In the genomic region with DNA sequence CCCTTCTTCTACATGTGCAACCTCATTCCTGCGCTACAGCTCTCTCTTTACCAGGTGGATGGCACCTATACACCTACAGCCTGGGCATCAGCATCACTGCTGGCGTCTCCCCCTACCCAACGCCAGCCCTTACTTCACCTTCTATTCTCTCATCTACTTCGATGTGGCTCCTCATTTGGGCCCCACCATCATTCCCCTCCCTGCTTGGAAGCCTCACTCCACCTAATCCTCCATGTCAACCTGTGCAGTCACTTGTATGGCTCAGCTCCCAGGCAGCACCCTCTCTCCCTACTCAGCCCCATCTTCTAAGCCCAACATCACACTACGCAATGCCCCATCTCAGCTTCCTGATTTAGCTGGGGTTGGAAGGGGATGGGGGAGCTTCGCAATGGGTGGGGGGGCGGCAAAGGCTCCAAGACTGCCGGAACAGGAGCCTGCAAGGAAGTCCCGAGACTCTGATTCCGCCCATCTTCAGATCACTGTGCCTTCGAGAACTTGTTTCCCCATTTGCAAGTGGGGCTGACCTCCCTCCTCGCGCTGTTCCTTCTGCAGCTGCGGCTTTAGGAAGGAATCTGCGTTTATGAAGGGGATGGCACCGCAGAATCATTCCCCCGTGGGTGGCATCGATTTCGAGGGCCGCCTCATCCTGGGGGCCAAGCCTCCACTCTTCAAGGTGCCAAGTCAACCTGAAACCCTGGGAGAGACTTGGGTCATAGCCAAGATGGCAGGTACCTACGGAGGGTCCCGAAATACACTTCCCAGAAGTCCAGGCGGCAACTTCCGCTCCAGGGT, we compare ENCODE assay signal across 1 cellular context.
TF ChIP-seq lines count a peak whose summit lies in the region.

No MANE protein-coding gene starts in this region.

TF ChIP-seq in endothelial cell of umbilical vein, 7 proteins besides CTCF, POLR2A, EP300 and RAD21:
- TF ChIP-seq, protein P1, sequence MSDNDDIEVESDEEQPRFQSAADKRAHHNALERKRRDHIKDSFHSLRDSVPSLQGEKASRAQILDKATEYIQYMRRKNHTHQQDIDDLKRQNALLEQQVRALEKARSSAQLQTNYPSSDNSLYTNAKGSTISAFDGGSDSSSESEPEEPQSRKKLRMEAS (IDR thresholded peaks at IDR 0.05; ENCODE audit: insufficient read depth, insufficient read length), result no peak
- TF ChIP-seq GATA2 (IDR thresholded peaks at IDR 0.05; ENCODE audit: insufficient read depth, insufficient read length, low read depth, low read length) (no peak), JUN (IDR thresholded peaks at IDR 0.05; ENCODE audit: borderline replicate concordance, insufficient read depth, insufficient read length, low read depth) (no peak), EZH2 (IDR thresholded peaks at IDR 0.05; ENCODE audit: borderline replicate concordance, low read depth, low read length, severe bottlenecking) (no peak), POLR2AphosphoS5 (IDR thresholded peaks at IDR 0.05; ENCODE audit: insufficient read depth, low read depth, low read length) (no peak), MYC (IDR thresholded peaks at IDR 0.05; ENCODE audit: low read depth, low read length) (no peak), FOS (IDR thresholded peaks at IDR 0.05; ENCODE audit: borderline replicate concordance, insufficient read depth, low read length) (no peak)
